27 cellular contexts compared by ENCODE assay signal in the genomic region with DNA sequence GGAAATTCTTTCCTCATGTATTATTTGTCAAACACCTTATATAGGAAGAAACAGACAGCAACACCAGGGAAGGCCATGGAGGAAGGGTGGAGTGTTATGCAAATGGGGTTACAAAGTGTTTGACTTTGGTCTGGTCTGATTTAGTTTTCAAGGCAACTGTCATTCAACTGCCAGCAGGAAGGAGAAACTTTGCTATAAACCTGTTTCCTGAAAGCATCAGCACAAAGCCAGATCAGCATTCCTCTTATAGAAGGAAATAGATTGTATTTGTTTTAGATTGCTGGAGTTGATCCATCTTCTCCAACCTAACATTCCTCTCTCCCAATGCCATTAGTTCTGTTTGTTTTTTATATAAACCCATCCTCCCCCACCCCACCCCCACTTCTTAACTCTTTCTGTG.
"Had no signal": no experiment of that assay in that cellular context is flagged by ENCODE, and none has a peak within 500 bp of the region (broad histone marks: within the 10 kb centered on the region; RNA-seq: fewer than 3 reads in every experiment).

No MANE protein-coding gene starts in this region.

- ATAC-seq: gastrocnemius medialis; left ventricle myocardium superior; naive thymus-derived CD4-positive, alpha-beta T cell; psoas muscle; stimulated activated memory B cell treated with anti-CD40 and anti-IgM and Interleukin-4, amounts not matched to agents 10 μg/mL and 1 μg/mL and 100 μg/mL, for 72 hours; upper lobe of right lung had no signal

- H3K27me3 ChIP-seq: gastrocnemius medialis, ovary, sigmoid colon, stomach, thyroid gland, upper lobe of right lung had no signal

- H3K4me1 ChIP-seq: gastrocnemius medialis, psoas muscle, upper lobe of right lung had no signal

- H3K4me3 ChIP-seq: gastrocnemius medialis, ovary, psoas muscle, sigmoid colon, smooth muscle cell, stomach, thyroid gland, upper lobe of right lung had no signal

- DNase-seq: activated CD4-positive, alpha-beta T cell treated with anti-CD3 and anti-CD28 coated beads for 48 hours; activated CD4-positive, alpha-beta T cell treated with anti-CD3 and anti-CD28 coated beads, Interleukin-2, amount 50 U/mL, for 48 hours; activated CD8-positive, alpha-beta memory T cell treated with anti-CD3 and anti-CD28 coated beads for 24 hours; activated gamma-delta T cell; activated naive CD4-positive, alpha-beta T cell treated with anti-CD3 and anti-CD28 coated beads, Interleukin-2, amount 10 ng/mL, durations not matched to agents 7 days and 5 days; activated naive CD8-positive, alpha-beta T cell treated with anti-CD3 and anti-CD28 coated beads, Interleukin-2, amount 10 ng/mL, durations not matched to agents 7 days and 5 days; amniotic stem cell; caudate nucleus; dermis blood vessel endothelial cell; effector CD8-positive, alpha-beta T cell; gastrocnemius medialis; glutamatergic neuron; islet precursor cell; left ventricle myocardium superior; naive thymus-derived CD4-positive, alpha-beta T cell; ovary; psoas muscle; sigmoid colon; stimulated activated CD4-positive, alpha-beta T cell treated with anti-CD3 and anti-CD28 coated beads, Interleukin-1b, Interleukin-23, amount 100 ng/mL, for 48 hours; stimulated activated CD4-positive, alpha-beta T cell treated with anti-CD3 and anti-CD28 coated beads, Interleukin-4, amount 100 ng/mL, for 4 hours; stimulated activated CD8-positive, alpha-beta memory T cell treated with anti-CD3 and anti-CD28 coated beads, Interleukin-4, amount 100 ng/mL, for 48 hours; stomach; T-helper 1 cell; thyroid gland; upper lobe of right lung had no signal

- H3K36me3 ChIP-seq: gastrocnemius medialis, ovary, sigmoid colon, stomach, thyroid gland, upper lobe of right lung had no signal

- H3K27ac ChIP-seq: gastrocnemius medialis, ovary, psoas muscle, sigmoid colon, stomach, thyroid gland, upper lobe of right lung had no signal

- H3K9me3 ChIP-seq: gastrocnemius medialis, ovary, psoas muscle, sigmoid colon, stomach, thyroid gland, upper lobe of right lung had no signal
